In genomic region chr6:130372786-130373185, GRCh38 we compare ENCODE assay signal across 1 cellular context.
TF ChIP-seq lines count a peak whose summit lies in the region.

No MANE protein-coding gene starts in this region.

TF ChIP-seq in GM23338, 12 proteins besides CTCF, POLR2A, EP300 and RAD21 (continued from another document):
- TF ChIP-seq, protein P1, sequence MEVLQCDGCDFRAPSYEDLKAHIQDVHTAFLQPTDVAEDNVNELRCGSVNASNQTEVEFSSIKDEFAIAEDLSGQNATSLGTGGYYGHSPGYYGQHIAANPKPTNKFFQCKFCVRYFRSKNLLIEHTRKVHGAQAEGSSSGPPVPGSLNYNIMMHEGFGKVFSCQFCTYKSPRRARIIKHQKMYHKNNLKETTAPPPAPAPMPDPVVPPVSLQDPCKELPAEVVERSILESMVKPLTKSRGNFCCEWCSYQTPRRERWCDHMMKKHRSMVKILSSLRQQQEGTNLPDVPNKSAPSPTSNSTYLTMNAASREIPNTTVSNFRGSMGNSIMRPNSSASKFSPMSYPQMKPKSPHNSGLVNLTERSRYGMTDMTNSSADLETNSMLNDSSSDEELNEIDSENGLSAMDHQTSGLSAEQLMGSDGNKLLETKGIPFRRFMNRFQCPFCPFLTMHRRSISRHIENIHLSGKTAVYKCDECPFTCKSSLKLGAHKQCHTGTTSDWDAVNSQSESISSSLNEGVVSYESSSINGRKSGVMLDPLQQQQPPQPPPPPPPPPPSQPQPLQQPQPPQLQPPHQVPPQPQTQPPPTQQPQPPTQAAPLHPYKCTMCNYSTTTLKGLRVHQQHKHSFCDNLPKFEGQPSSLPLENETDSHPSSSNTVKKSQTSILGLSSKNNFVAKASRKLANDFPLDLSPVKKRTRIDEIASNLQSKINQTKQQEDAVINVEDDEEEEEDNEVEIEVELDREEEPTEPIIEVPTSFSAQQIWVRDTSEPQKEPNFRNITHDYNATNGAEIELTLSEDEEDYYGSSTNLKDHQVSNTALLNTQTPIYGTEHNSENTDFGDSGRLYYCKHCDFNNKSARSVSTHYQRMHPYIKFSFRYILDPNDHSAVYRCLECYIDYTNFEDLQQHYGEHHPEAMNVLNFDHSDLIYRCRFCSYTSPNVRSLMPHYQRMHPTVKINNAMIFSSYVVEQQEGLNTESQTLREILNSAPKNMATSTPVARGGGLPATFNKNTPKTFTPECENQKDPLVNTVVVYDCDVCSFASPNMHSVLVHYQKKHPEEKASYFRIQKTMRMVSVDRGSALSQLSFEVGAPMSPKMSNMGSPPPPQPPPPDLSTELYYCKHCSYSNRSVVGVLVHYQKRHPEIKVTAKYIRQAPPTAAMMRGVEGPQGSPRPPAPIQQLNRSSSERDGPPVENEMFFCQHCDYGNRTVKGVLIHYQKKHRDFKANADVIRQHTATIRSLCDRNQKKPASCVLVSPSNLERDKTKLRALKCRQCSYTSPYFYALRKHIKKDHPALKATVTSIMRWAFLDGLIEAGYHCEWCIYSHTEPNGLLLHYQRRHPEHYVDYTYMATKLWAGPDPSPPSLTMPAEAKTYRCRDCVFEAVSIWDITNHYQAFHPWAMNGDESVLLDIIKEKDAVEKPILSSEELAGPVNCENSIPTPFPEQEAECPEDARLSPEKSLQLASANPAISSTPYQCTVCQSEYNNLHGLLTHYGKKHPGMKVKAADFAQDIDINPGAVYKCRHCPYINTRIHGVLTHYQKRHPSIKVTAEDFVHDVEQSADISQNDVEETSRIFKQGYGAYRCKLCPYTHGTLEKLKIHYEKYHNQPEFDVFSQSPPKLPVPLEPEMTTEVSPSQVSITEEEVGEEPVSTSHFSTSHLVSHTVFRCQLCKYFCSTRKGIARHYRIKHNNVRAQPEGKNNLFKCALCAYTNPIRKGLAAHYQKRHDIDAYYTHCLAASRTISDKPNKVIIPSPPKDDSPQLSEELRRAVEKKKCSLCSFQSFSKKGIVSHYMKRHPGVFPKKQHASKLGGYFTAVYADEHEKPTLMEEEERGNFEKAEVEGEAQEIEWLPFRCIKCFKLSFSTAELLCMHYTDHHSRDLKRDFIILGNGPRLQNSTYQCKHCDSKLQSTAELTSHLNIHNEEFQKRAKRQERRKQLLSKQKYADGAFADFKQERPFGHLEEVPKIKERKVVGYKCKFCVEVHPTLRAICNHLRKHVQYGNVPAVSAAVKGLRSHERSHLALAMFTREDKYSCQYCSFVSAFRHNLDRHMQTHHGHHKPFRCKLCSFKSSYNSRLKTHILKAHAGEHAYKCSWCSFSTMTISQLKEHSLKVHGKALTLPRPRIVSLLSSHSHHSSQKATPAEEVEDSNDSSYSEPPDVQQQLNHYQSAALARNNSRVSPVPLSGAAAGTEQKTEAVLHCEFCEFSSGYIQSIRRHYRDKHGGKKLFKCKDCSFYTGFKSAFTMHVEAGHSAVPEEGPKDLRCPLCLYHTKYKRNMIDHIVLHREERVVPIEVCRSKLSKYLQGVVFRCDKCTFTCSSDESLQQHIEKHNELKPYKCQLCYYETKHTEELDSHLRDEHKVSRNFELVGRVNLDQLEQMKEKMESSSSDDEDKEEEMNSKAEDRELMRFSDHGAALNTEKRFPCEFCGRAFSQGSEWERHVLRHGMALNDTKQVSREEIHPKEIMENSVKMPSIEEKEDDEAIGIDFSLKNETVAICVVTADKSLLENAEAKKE (CRISPR knock-in tag; IDR thresholded peaks at IDR 0.05) = no peak
- TF ChIP-seq STAT1 (IDR thresholded peaks at IDR 0.05; ENCODE audit: unreplicated experiment) (no peak), CREB1 (CRISPR knock-in tag; IDR thresholded peaks at IDR 0.05; ENCODE audit: low read depth) (no peak), NANOG (IDR thresholded peaks at IDR 0.05; ENCODE audit: borderline replicate concordance) (no peak), JUNB (IDR thresholded peaks at IDR 0.05; ENCODE audit: unreplicated experiment) (no peak), ETS1 (IDR thresholded peaks at IDR 0.05) (no peak)
- TF ChIP-seq, protein P2, sequence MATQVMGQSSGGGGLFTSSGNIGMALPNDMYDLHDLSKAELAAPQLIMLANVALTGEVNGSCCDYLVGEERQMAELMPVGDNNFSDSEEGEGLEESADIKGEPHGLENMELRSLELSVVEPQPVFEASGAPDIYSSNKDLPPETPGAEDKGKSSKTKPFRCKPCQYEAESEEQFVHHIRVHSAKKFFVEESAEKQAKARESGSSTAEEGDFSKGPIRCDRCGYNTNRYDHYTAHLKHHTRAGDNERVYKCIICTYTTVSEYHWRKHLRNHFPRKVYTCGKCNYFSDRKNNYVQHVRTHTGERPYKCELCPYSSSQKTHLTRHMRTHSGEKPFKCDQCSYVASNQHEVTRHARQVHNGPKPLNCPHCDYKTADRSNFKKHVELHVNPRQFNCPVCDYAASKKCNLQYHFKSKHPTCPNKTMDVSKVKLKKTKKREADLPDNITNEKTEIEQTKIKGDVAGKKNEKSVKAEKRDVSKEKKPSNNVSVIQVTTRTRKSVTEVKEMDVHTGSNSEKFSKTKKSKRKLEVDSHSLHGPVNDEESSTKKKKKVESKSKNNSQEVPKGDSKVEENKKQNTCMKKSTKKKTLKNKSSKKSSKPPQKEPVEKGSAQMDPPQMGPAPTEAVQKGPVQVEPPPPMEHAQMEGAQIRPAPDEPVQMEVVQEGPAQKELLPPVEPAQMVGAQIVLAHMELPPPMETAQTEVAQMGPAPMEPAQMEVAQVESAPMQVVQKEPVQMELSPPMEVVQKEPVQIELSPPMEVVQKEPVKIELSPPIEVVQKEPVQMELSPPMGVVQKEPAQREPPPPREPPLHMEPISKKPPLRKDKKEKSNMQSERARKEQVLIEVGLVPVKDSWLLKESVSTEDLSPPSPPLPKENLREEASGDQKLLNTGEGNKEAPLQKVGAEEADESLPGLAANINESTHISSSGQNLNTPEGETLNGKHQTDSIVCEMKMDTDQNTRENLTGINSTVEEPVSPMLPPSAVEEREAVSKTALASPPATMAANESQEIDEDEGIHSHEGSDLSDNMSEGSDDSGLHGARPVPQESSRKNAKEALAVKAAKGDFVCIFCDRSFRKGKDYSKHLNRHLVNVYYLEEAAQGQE (IDR thresholded peaks at IDR 0.05; ENCODE audit: unreplicated experiment) = no peak
